Comparison of ENCODE assay signal across 8 cellular contexts in the genomic region with DNA sequence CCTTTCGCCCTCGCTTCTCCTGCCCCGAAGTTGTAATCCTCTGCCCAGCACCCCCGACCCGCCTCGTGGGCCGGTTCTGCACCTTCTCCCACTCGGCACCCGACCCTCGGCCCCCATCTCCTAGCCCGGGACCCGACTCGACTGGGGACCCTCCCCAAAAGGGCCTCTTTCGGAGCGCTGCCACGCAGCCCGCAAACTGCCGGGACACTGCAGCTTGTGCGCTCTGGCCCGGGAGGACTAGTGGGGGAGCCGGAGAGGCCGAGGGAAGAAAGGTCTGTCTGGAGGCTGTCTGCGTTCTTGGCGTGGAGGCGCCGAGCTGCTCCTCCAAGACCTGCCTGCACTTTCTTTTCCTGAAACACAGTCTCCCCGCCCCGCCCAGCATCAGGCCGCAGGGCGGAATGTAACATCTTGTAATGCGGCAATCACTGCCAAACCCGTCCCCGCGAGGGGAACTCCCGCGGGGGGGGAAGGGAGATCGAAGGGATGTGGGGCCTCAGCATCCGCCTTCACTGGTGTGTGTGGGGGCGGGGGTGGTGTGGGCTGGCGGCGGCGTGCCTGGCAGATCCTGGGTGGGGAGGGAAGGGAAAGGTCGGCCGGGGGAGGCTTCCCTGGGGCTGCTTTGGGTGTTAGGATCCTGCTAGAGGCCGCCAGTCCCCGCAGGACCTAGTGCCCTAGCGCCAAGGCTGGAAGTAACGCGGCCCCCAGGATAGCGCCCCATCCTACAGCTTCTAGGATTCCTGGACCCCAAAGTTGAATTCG. TPM values are rescaled to one million over a fixed set of nuclear protein-coding genes. Genes with fewer than 3 reads are reported as not detected.
DNase-seq lines count a peak whose midpoint lies in the region; ATAC-seq, FAIRE-seq and TF ChIP-seq lines count a peak whose summit lies in the region.

No MANE protein-coding gene starts in this region.

- H3K23ac ChIP-seq in neuronal stem cell (ENCODE audit: low read depth, low read length, poor library complexity) = no peak overlapping the region

- no peak overlapping the region for H3K4ac ChIP-seq in neuronal stem cell (ENCODE audit: low read length)

- POLR2A ChIA-PET in A549 (lab: Yijun Ruan, JAX) = interaction anchor here (0.7 to 2.7 kb wide), 3 partner anchors 10 to 538 kb away, joined by 5 to 23 read pairs (median 9); a partner anchor contains a TSS

- H2AFZ ChIP-seq in neuronal stem cell (ENCODE audit: low read length) = peak overlapping the region; percentile 89

- peak; percentile 46 for TF ChIP-seq POLR2A in A549 (IDR thresholded peaks at IDR 0.05; ENCODE audit: low read length)

- H2AK5ac ChIP-seq in neuronal stem cell (ENCODE audit: low read depth, low read length) = no peak overlapping the region

- FAIRE-seq in A549 (lab: Jason Lieb, UNC) = no peak

- H4K8ac ChIP-seq in neuronal stem cell (ENCODE audit: low read depth, low read length) = no peak overlapping the region

- ATAC-seq in A549 = peak; percentile 44 to 77
- peak; percentile 47 for ATAC-seq in GM18502 (IDR thresholded peaks at IDR 0.05; ENCODE audit: poor library complexity, unreplicated experiment)

- H3K14ac ChIP-seq in neuronal stem cell (ENCODE audit: low read length) = no peak overlapping the region

- H3K36me3 ChIP-seq in neuronal stem cell (replicated peaks in 1 of 2; ENCODE audit: control insufficient read depth in 2 of 2, insufficient read depth in 2 of 2, low read length in 2 of 2) = no peaks in the 10 kb centered on the region

- no peak overlapping the region for H2BK5ac ChIP-seq in neuronal stem cell (ENCODE audit: low read length)

- H2BK15ac ChIP-seq in neuronal stem cell (ENCODE audit: low read length) = peak overlapping the region; percentile 51

- H3K27me3 Mint-ChIP-seq in activated T-cell treated with anti-CD3 and anti-CD28 coated beads, Interleukin-2, amount 50 U/mL, for 24 hours = peaks cover 90% of the 10 kb centered on the region

- peaks cover 58 to 98% (median 95%) of the 10 kb centered on the region in 3 experiments for H3K27me3 ChIP-seq in neuronal stem cell (ENCODE audit: control insufficient read depth in 3 of 3, insufficient read depth in 3 of 3, low read depth in 1 of 3, low read length in 3 of 3)

- H3K4me2 ChIP-seq in A549 (peak overlapping the region; percentile 89), neuronal stem cell (ENCODE audit: insufficient read depth, low read length, poor library complexity, severe bottlenecking) (peak overlapping the region; percentile 81)

- WGBS in A549 (ENCODE audit: missing lambda C conversion rate) = 31% methylated on average over 19 of the region's 51 CpGs
- WGBS in neuronal stem cell (ENCODE audit: extremely low coverage in 2 of 2, insufficient read length in 2 of 2, insufficient replicate concordance in 1 of 2), 2 donors = no CpG with 5 or more reads among the region's 51 CpGs

- peaks cover 42% of the 10 kb centered on the region for H3K4me1 Mint-ChIP-seq in activated T-cell treated with anti-CD3 and anti-CD28 coated beads, Interleukin-2, amount 50 U/mL, for 24 hours (ENCODE audit: low read depth)

- peak overlapping the region; percentile 71 for H3K27ac Mint-ChIP-seq in activated T-cell treated with anti-CD3 and anti-CD28 coated beads, Interleukin-2, amount 50 U/mL, for 24 hours

- peaks cover 30% of the 10 kb centered on the region for H3K4me1 ChIP-seq in A549
- peaks cover 21 to 38% of the 10 kb centered on the region in 2 donors for H3K4me1 ChIP-seq in neuronal stem cell (ENCODE audit: control insufficient read depth in 2 of 2, insufficient read depth in 1 of 2, low read depth in 1 of 2, low read length in 2 of 2)

- no peak for TF ChIP-seq EP300 in A549 (IDR thresholded peaks at IDR 0.05)

- TF ChIP-seq RAD21 in A549 (conservative IDR thresholded peaks at IDR 0.05 in 1 of 2, IDR thresholded peaks at IDR 0.05 in 1 of 2) = no peak

- H3K4me3 Mint-ChIP-seq in activated T-cell treated with anti-CD3 and anti-CD28 coated beads, Interleukin-2, amount 50 U/mL, for 24 hours = peak overlapping the region; percentile 76

- no peak for TF ChIP-seq CTCF in A549 (IDR thresholded peaks at IDR 0.05)

- no peaks in the 10 kb centered on the region for H3K79me1 ChIP-seq in neuronal stem cell (ENCODE audit: low read depth, low read length)

- H2BK120ac ChIP-seq in neuronal stem cell (ENCODE audit: low read depth, low read length) = no peak overlapping the region

- peak overlapping the region; percentile 71 for H3K4me3 ChIP-seq in A549
- H3K4me3 ChIP-seq in neuronal stem cell (ENCODE audit: low read length in 2 of 2) = peak overlapping the region; percentile 36 to 41

- DNase-seq in A549 (ENCODE audit: low read depth in 1 of 2, low spot score in 1 of 2) (peak; percentile 62 to 74), NOMO-1 (lab: John Stamatoyannopoulos, UW; ENCODE audit: unreplicated experiment in 2 of 2) (peak; percentile 39 to 47), fibroblast of gingiva (ENCODE audit: low read depth) (peak; percentile 97), neuronal stem cell (ENCODE audit: low spot score) (peak; percentile 47), middle frontal gyrus (ENCODE audit: extremely low spot score, low spot score) (no peak), DMS153 (lab: John Stamatoyannopoulos, UW) (no peak)
- DNase-seq in activated T-cell treated with anti-CD3 and anti-CD28 coated beads, Interleukin-2, amount 50 U/mL, for 24 hours = peak; percentile 73

- H3K9me3 Mint-ChIP-seq in activated T-cell treated with anti-CD3 and anti-CD28 coated beads, Interleukin-2, amount 50 U/mL, for 24 hours = no peaks in the 10 kb centered on the region

- H3K9me3 ChIP-seq in A549 = no peaks in the 10 kb centered on the region
- H3K9me3 ChIP-seq in neuronal stem cell (replicated peaks in 1 of 2; ENCODE audit: control insufficient read depth in 2 of 2, insufficient read depth in 1 of 2, low read depth in 1 of 2, low read length in 2 of 2) = no peaks in the 10 kb centered on the region

- peak overlapping the region; percentile 77 for H3K18ac ChIP-seq in neuronal stem cell (ENCODE audit: low read length)

- H3K27ac ChIP-seq in A549 = peak overlapping the region; percentile 88 to 98
- H3K27ac ChIP-seq in neuronal stem cell (replicated peaks; ENCODE audit: low read length) = no peak overlapping the region

- no peak overlapping the region for H4K91ac ChIP-seq in neuronal stem cell (ENCODE audit: low read depth, low read length, poor library complexity)

- H3K36me3 Mint-ChIP-seq in activated T-cell treated with anti-CD3 and anti-CD28 coated beads, Interleukin-2, amount 50 U/mL, for 24 hours (ENCODE audit: low read depth) = no peaks in the 10 kb centered on the region

- peak overlapping the region; percentile 65 for H3K9ac ChIP-seq in neuronal stem cell (ENCODE audit: low read depth, low read length, poor library complexity)

- CTCF ChIA-PET in A549 (lab: Yijun Ruan, JAX) = interaction anchor here (0.7 to 1.7 kb wide), 5 partner anchors 8 to 371 kb away, joined by 3 to 8 read pairs (median 3); no protein-coding TSS in a partner anchor

- no peak overlapping the region for H2BK12ac ChIP-seq in neuronal stem cell (ENCODE audit: low read length)

TF ChIP-seq in A549, 52 proteins besides CTCF, POLR2A, EP300 and RAD21:
- TF ChIP-seq NR3C1 (IDR thresholded peaks at IDR 0.05) (no peak), FOSB (CRISPR knock-in tag; IDR thresholded peaks at IDR 0.05) (no peak), FOSL2 (IDR thresholded peaks at IDR 0.05) (no peak), FOSL2 (CRISPR knock-in tag; IDR thresholded peaks at IDR 0.05) (no peak), EHMT2 (IDR thresholded peaks at IDR 0.05; ENCODE audit: low read depth) (no peak), JUN (IDR thresholded peaks at IDR 0.05) (0 out of 5 replicates have a peak, but pooled peaks of 1 of the 2 experiments have one; percentile 25), CHD4 (IDR thresholded peaks at IDR 0.05; ENCODE audit: borderline replicate concordance) (no peak)
- TF ChIP-seq, protein P1, sequence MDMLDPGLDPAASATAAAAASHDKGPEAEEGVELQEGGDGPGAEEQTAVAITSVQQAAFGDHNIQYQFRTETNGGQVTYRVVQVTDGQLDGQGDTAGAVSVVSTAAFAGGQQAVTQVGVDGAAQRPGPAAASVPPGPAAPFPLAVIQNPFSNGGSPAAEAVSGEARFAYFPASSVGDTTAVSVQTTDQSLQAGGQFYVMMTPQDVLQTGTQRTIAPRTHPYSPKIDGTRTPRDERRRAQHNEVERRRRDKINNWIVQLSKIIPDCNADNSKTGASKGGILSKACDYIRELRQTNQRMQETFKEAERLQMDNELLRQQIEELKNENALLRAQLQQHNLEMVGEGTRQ (IDR thresholded peaks at IDR 0.05) = no peak
- TF ChIP-seq, protein P2, sequence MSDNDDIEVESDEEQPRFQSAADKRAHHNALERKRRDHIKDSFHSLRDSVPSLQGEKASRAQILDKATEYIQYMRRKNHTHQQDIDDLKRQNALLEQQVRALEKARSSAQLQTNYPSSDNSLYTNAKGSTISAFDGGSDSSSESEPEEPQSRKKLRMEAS (IDR thresholded peaks at IDR 0.05) = peak; percentile 37

RNA-seq across cellular contexts. Expression of a gene that starts 7.4 kb away (rescaled TPM):
- polyA plus RNA-seq in A549 (2011; rRNA removed) (0.04 TPM in 2 replicates), A549 (2017; fragmentation: RNase III; extraction: RNeasy Plus Mini Kit Qiagen cat#74134 plus additional on column Dnase treatment) (0.17 to 0.25 TPM (median 0.19 TPM) in 3 replicates)
- 0.22 and 0.41 TPM in 2 replicates for polyA plus RNA-seq in A549 (2012; cell fraction: cytosol; rRNA removed)
- 0.44 and 0.60 TPM in 2 replicates for polyA plus RNA-seq in A549 (2012; cell fraction: nucleus; rRNA removed)
- not detected in 2 replicates for polyA minus RNA-seq in A549 (2011; rRNA and poly(A)+ RNA removed)
- polyA plus RNA-seq in neuronal stem cell (2013, experiment 1 of 2) = 0.06 TPM
- 0.10 TPM for polyA plus RNA-seq in neuronal stem cell (2013, experiment 2 of 2)

RNA-seq across cellular contexts. Expression of a gene that starts 10.0 kb away (rescaled TPM):
- polyA plus RNA-seq in A549 (2011; rRNA removed) (0.53 and 1.1 TPM in 2 replicates), A549 (2017; fragmentation: RNase III; extraction: RNeasy Plus Mini Kit Qiagen cat#74134 plus additional on column Dnase treatment) (2.4 to 2.9 TPM (median 2.5 TPM) in 3 replicates)
- 3.2 and 4.7 TPM in 2 replicates for polyA plus RNA-seq in A549 (2012; cell fraction: cytosol; rRNA removed)
- 7.7 and 10.3 TPM in 2 replicates for polyA plus RNA-seq in A549 (2012; cell fraction: nucleus; rRNA removed)
- 0.24 and 1.2 TPM in 2 replicates for polyA minus RNA-seq in A549 (2011; rRNA and poly(A)+ RNA removed)
- polyA plus RNA-seq in neuronal stem cell (2013, experiment 1 of 2) = 0.08 TPM
- 0.10 TPM for polyA plus RNA-seq in neuronal stem cell (2013, experiment 2 of 2)

Comparison
In these comparisons a context has a peak if more than half of its experiments do, and no peak if none do; other contexts are left out.
1. DNase-seq: peak in A549 (2 of 2), NOMO-1 (2 of 2), activated T-cell treated with anti-CD3 and anti-CD28 coated beads, Interleukin-2, amount 50 U/mL, for 24 hours (single experiment), fibroblast of gingiva (single experiment) and neuronal stem cell (single experiment); none in middle frontal gyrus (single experiment) and DMS153 (single experiment).